ENCODE assay signal across 15 cellular contexts in the genomic region with DNA sequence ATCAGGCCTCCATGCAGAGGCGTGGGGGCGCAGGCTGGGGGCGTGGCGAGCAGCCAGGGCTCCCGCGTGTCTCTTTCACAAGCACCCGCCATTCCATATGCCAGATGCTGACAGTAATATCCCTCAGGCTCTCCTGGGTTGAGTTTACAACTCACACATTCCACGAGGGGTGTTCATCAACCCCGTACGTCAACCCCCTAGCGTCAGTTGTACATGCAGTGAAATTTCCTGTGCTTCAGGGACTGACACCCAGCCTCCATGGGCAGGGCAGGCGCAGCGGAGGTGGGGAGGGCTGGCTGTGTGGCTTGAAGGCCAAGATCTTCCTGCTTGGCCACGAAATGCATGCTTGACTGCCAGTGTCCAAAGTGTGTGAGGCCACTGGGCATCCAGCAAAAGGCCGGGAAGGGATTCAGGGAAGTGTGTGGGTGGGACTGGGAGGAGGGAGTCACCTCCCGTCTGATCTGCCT. TPM values are rescaled to one million over a fixed set of nuclear protein-coding genes. Genes with fewer than 3 reads are reported as not detected.
DNase-seq lines count a peak whose midpoint lies in the region; ATAC-seq and TF ChIP-seq lines count a peak whose summit lies in the region.
"Had no signal": no experiment of that assay in that cellular context is flagged by ENCODE, and none has a peak within 500 bp of the region (broad histone marks: within the 10 kb centered on the region; RNA-seq: fewer than 3 reads in every experiment).

No MANE protein-coding gene starts in this region.

- WGBS in right cardiac atrium = 64% methylated on average over 16 of the region's 16 CpGs
- 24% methylated on average over 16 of the region's 16 CpGs for WGBS in smooth muscle cell (ENCODE audit: low lambda C conversion rate)
- 90% methylated on average over 16 of the region's 16 CpGs for WGBS in prostate gland

- H3K27ac ChIP-seq in right cardiac atrium (ENCODE audit: low read length) = no peak overlapping the region
- H3K27ac ChIP-seq in smooth muscle cell (ENCODE audit: low read depth) = peak overlapping the region; percentile 72
- no peak overlapping the region for H3K27ac ChIP-seq in prostate gland
- H3K27ac ChIP-seq: ovary had no signal

- H3K27me3 ChIP-seq in adipocyte (replicated peaks; ENCODE audit: control insufficient read depth, insufficient read depth, low read length) (no peaks in the 10 kb centered on the region), right cardiac atrium (ENCODE audit: control insufficient read depth, insufficient read depth) (no peaks in the 10 kb centered on the region), smooth muscle cell (ENCODE audit: low read depth) (no peaks in the 10 kb centered on the region), prostate gland (replicated peaks; ENCODE audit: insufficient read depth) (no peaks in the 10 kb centered on the region)
- H3K27me3 ChIP-seq: ovary had no signal

- H3K4me2 ChIP-seq in smooth muscle cell = peak overlapping the region; percentile 42

- H3K79me2 ChIP-seq in smooth muscle cell (ENCODE audit: low read depth) = no peaks in the 10 kb centered on the region

- H3K9ac ChIP-seq in adipocyte (ENCODE audit: low read length) (peak overlapping the region; percentile 82), smooth muscle cell (ENCODE audit: low read depth) (peak overlapping the region; percentile 44)

- no peaks in the 10 kb centered on the region for H4K20me1 ChIP-seq in smooth muscle cell (ENCODE audit: low read depth)

- H3K9me3 ChIP-seq in adipocyte (ENCODE audit: control insufficient read depth, low read length) (no peaks in the 10 kb centered on the region), right cardiac atrium (ENCODE audit: control insufficient read depth, low read length) (no peaks in the 10 kb centered on the region), smooth muscle cell (replicated peaks; ENCODE audit: low read depth) (no peaks in the 10 kb centered on the region), prostate gland (no peaks in the 10 kb centered on the region)
- H3K9me3 ChIP-seq: ovary had no signal

- no peak for TF ChIP-seq CTCF in smooth muscle cell (IDR thresholded peaks at IDR 0.05; ENCODE audit: borderline replicate concordance, insufficient read depth, poor library complexity, severe bottlenecking)
- no peak for TF ChIP-seq CTCF in prostate gland (IDR thresholded peaks at IDR 0.05)

- TF ChIP-seq POLR2A in prostate gland (IDR thresholded peaks at IDR 0.05) = no peak

- peaks cover 5% of the 10 kb centered on the region for H3F3A ChIP-seq in smooth muscle cell (ENCODE audit: low read depth)

- intact Hi-C loops in right cardiac atrium (cut with DNase I) = no loop called here
- intact Hi-C loops in prostate gland (cut with DNase I) = no loop called here

- H3K36me3 ChIP-seq in adipocyte (ENCODE audit: control insufficient read depth, insufficient read depth, low read length, severe bottlenecking) = no peaks in the 10 kb centered on the region
- H3K36me3 ChIP-seq in smooth muscle cell (ENCODE audit: low read depth) = no peaks in the 10 kb centered on the region
- no peaks in the 10 kb centered on the region for H3K36me3 ChIP-seq in prostate gland
- H3K36me3 ChIP-seq: ovary had no signal

- ATAC-seq in right cardiac atrium (peak; percentile 39 to 82), GM21786 (IDR thresholded peaks at IDR 0.05; ENCODE audit: unreplicated experiment) (no peak)
- ATAC-seq: activated T-helper 17 cell treated with anti-CD3 and anti-CD28 coated beads, Interleukin-2, amount 50 U/mL, for 72 hours; left colon had no signal

- peak overlapping the region; percentile 28 for H2AFZ ChIP-seq in smooth muscle cell (ENCODE audit: low read depth)

- H3K4me1 ChIP-seq in adipocyte (ENCODE audit: control insufficient read depth, insufficient read depth, low read length) = peaks cover 40% of the 10 kb centered on the region
- H3K4me1 ChIP-seq in right cardiac atrium (ENCODE audit: control insufficient read depth, insufficient read depth, low read length) = no peaks in the 10 kb centered on the region
- H3K4me1 ChIP-seq in smooth muscle cell (ENCODE audit: low read depth) = no peaks in the 10 kb centered on the region
- H3K4me1 ChIP-seq in prostate gland (replicated peaks) = peaks cover 12% of the 10 kb centered on the region

- DNase-seq in GM03348 (ENCODE audit: low spot score) (peak; percentile 94), adipocyte (ENCODE audit: low read depth) (peak; percentile 26), right cardiac atrium (peak; percentile 60 to 84 (median 78)), smooth muscle cell (lab: John Stamatoyannopoulos, UW; ENCODE audit: unreplicated experiment) (peak; percentile 18), prostate gland (ENCODE audit: low spot score) (no peak), glomerular visceral epithelial cell (ENCODE audit: extremely low spot score) (no peak), NCI-H1048 (lab: John Stamatoyannopoulos, UW) (no peak)
- DNase-seq: activated CD4-positive, CD25-positive, alpha-beta regulatory T cell treated with anti-CD3 and anti-CD28 coated beads, Interleukin-2, amount 50 U/mL, for 72 hours; COR-L47; left colon; NCI-H524; ovary had no signal

- peak overlapping the region; percentile 53 for H3K4me3 ChIP-seq in adipocyte (ENCODE audit: low read length)
- no peak overlapping the region for H3K4me3 ChIP-seq in right cardiac atrium (ENCODE audit: low read length)
- H3K4me3 ChIP-seq in smooth muscle cell = no peak overlapping the region
- H3K4me3 ChIP-seq in prostate gland = no peak overlapping the region
- H3K4me3 ChIP-seq: ovary had no signal

RNA-seq across cellular contexts. Expression of gene CLIC6, which starts 33.6 kb away (rescaled TPM):
- 10 to 100 TPM in 3 of 4 donors, 1 to 10 TPM in 1; 7.1 to 13.7 (median 12.8) TPM for total RNA-seq in right cardiac atrium
- 6.1 TPM for polyA plus RNA-seq in right cardiac atrium
- 0.09 and 0.22 TPM in 2 replicates for total RNA-seq in smooth muscle cell
- 0.31 TPM in 1 of 2 replicates, not detected in the other for polyA plus RNA-seq in smooth muscle cell
- total RNA-seq in prostate gland = 1 to 10 TPM; 3.4 to 7.0 TPM
- total RNA-seq: SK-MEL-5 had no signal

Comparison
In these comparisons a context has a peak if more than half of its experiments do, and no peak if none do; other contexts are left out.
1. DNase-seq: peak in GM03348 (single experiment), adipocyte (single experiment), right cardiac atrium (3 of 3) and smooth muscle cell (single experiment); none in prostate gland (single experiment), glomerular visceral epithelial cell (single experiment) and NCI-H1048 (single experiment).